ENCODE assay signal across 17 cellular contexts in the genomic region with DNA sequence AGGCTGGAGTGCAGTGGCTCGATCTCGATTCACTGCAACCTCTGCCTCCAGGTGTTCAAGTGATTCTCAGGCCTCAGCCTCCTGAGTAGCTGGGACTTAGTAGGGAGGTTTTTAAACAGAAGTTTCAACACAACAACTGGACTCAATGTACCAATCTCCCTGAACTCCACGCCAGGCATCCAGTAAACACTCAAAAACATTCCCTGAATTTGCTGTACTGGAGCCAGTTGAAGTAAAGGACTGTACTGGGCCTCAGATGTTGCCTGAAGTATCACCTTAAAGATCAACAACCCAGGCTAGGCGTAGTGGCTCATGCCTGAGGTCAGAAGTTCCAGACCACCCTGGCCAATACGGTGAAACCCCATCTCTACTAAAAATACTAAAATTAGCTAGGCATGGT. TPM values are rescaled to one million over a fixed set of nuclear protein-coding genes. Genes with fewer than 3 reads are reported as not detected.
DNase-seq lines count a peak whose midpoint lies in the region; ATAC-seq and TF ChIP-seq lines count a peak whose summit lies in the region.
"Had no signal": no experiment of that assay in that cellular context is flagged by ENCODE, and none has a peak within 500 bp of the region (broad histone marks: within the 10 kb centered on the region; RNA-seq: fewer than 3 reads in every experiment).

No MANE protein-coding gene starts in this region.

- peaks cover 2 to 32% of the 10 kb centered on the region in 2 donors for H3K4me1 ChIP-seq in right atrium auricular region
- peaks cover 4% of the 10 kb centered on the region for H3K4me1 ChIP-seq in right cardiac atrium (ENCODE audit: control insufficient read depth, insufficient read depth, low read length)
- H3K4me1 ChIP-seq in neutrophil (ENCODE audit: control insufficient read depth in 1 of 2, insufficient read depth in 1 of 2, low read depth in 1 of 2, low read length in 1 of 2) = peaks cover 0 to 3% of the 10 kb centered on the region in 2 experiments
- no peaks in the 10 kb centered on the region for H3K4me1 ChIP-seq in neuronal stem cell (ENCODE audit: control insufficient read depth in 2 of 2, insufficient read depth in 1 of 2, low read depth in 1 of 2, low read length in 2 of 2)
- H3K4me1 ChIP-seq: Caco-2, HAP-1 had no signal

- no peak overlapping the region for H4K8ac ChIP-seq in neuronal stem cell (ENCODE audit: low read depth, low read length)

- H4K91ac ChIP-seq in neuronal stem cell (ENCODE audit: low read depth, low read length, poor library complexity) = no peak overlapping the region

- ATAC-seq in Right ventricle myocardium superior (ENCODE audit: poor library complexity) = peak; percentile 64
- no peak for ATAC-seq in right cardiac atrium
- ATAC-seq in HG02571 (IDR thresholded peaks at IDR 0.05; ENCODE audit: unreplicated experiment) = no peak
- no peak for ATAC-seq in GM19035 (IDR thresholded peaks at IDR 0.05; ENCODE audit: unreplicated experiment)

- H3K4ac ChIP-seq in neuronal stem cell (ENCODE audit: low read length) = no peak overlapping the region

- no peak overlapping the region for H3K4me3 ChIP-seq in right atrium auricular region
- no peak overlapping the region for H3K4me3 ChIP-seq in right cardiac atrium (ENCODE audit: low read length)
- H3K4me3 ChIP-seq in neutrophil (ENCODE audit: low read depth in 1 of 2, low read length in 1 of 2) = no peak overlapping the region
- no peak overlapping the region for H3K4me3 ChIP-seq in neuronal stem cell (ENCODE audit: low read length in 2 of 2)
- H3K4me3 ChIP-seq: HAP-1 had no signal

- H3K18ac ChIP-seq in neuronal stem cell (ENCODE audit: low read length) = no peak overlapping the region

- H3K36me3 ChIP-seq in right atrium auricular region (peaks cover 14% of the 10 kb centered on the region), neutrophil (peaks cover 28% of the 10 kb centered on the region), neuronal stem cell (replicated peaks in 1 of 2; ENCODE audit: control insufficient read depth in 2 of 2, insufficient read depth in 2 of 2, low read length in 2 of 2) (peaks cover 2 to 48% of the 10 kb centered on the region in 2 donors)

- H3K4me2 ChIP-seq in neuronal stem cell (ENCODE audit: insufficient read depth, low read length, poor library complexity, severe bottlenecking) = no peak overlapping the region

- no peak overlapping the region for H2BK120ac ChIP-seq in neuronal stem cell (ENCODE audit: low read depth, low read length)

- H3K27ac ChIP-seq in right atrium auricular region = no peak overlapping the region
- peak overlapping the region; percentile 24 for H3K27ac ChIP-seq in right cardiac atrium (ENCODE audit: low read length)
- peak overlapping the region; percentile 40 for H3K27ac ChIP-seq in neutrophil
- no peak overlapping the region for H3K27ac ChIP-seq in neuronal stem cell (replicated peaks; ENCODE audit: low read length)

- H3K14ac ChIP-seq in neuronal stem cell (ENCODE audit: low read length) = no peak overlapping the region

- no peak overlapping the region for H2AFZ ChIP-seq in neuronal stem cell (ENCODE audit: low read length)

- H3K9ac ChIP-seq in neuronal stem cell (ENCODE audit: low read depth, low read length, poor library complexity) = no peak overlapping the region

- H2AK5ac ChIP-seq in neuronal stem cell (ENCODE audit: low read depth, low read length) = no peak overlapping the region

- 91% methylated on average over 5 of the region's 5 CpGs for WGBS in right cardiac atrium
- WGBS in neuronal stem cell (ENCODE audit: extremely low coverage in 2 of 2, insufficient read length in 2 of 2, insufficient replicate concordance in 1 of 2), 2 donors = no CpG with 5 or more reads among the region's 5 CpGs

- no peaks in the 10 kb centered on the region for H3K9me3 ChIP-seq in right atrium auricular region
- no peaks in the 10 kb centered on the region for H3K9me3 ChIP-seq in right cardiac atrium (ENCODE audit: control insufficient read depth, low read length)
- H3K9me3 ChIP-seq in neutrophil = no peaks in the 10 kb centered on the region
- peaks cover 0 to 3% of the 10 kb centered on the region in 2 donors for H3K9me3 ChIP-seq in neuronal stem cell (replicated peaks in 1 of 2; ENCODE audit: control insufficient read depth in 2 of 2, insufficient read depth in 1 of 2, low read depth in 1 of 2, low read length in 2 of 2)
- H3K9me3 ChIP-seq: Caco-2, HAP-1 had no signal

- peaks cover 2% of the 10 kb centered on the region for H3K79me1 ChIP-seq in neuronal stem cell (ENCODE audit: low read depth, low read length)

- H2BK15ac ChIP-seq in neuronal stem cell (ENCODE audit: low read length) = no peak overlapping the region

- DNase-seq in Right ventricle myocardium superior (no peak), right atrium auricular region (ENCODE audit: low spot score) (no peak), right cardiac atrium (no peak), NCI-H1092 treated with DMSO at 0.1 percent for 48 hours (lab: John Stamatoyannopoulos, UW) (no peak), neuronal stem cell (ENCODE audit: low spot score) (no peak)
- DNase-seq: AML-193, Caco-2, MM.1S, NCI-H1105 treated with DMSO at 0.1 percent for 48 hours, NCI-H187, NCI-H2171, NCI-H446 treated with DMSO at 0.1 percent for 48 hours, NCI-H748 treated with DMSO at 0.1 percent for 48 hours had no signal

- H2BK12ac ChIP-seq in neuronal stem cell (ENCODE audit: low read length) = no peak overlapping the region

- intact Hi-C loops in Right ventricle myocardium superior (cut with DNase I) = no loop called here
- intact Hi-C loops in right cardiac atrium (cut with DNase I) = no loop called here

- H3K23ac ChIP-seq in neuronal stem cell (ENCODE audit: low read depth, low read length, poor library complexity) = no peak overlapping the region

- H3K27me3 ChIP-seq in right atrium auricular region = no peaks in the 10 kb centered on the region
- H3K27me3 ChIP-seq in right cardiac atrium (ENCODE audit: control insufficient read depth, insufficient read depth) = no peaks in the 10 kb centered on the region
- no peaks in the 10 kb centered on the region for H3K27me3 ChIP-seq in neutrophil
- H3K27me3 ChIP-seq in neuronal stem cell (ENCODE audit: control insufficient read depth in 3 of 3, insufficient read depth in 3 of 3, low read depth in 1 of 3, low read length in 3 of 3) = no peaks in the 10 kb centered on the region

- TF ChIP-seq CTCF in right atrium auricular region (IDR thresholded peaks at IDR 0.05) = no peak
- no peak for TF ChIP-seq CTCF in neutrophil (IDR thresholded peaks at IDR 0.05)

- no peak overlapping the region for H2BK5ac ChIP-seq in neuronal stem cell (ENCODE audit: low read length)

RNA-seq across cellular contexts. Expression of a gene that starts 22.4 kb away (rescaled TPM):
- total RNA-seq in Right ventricle myocardium superior (115 TPM), right atrium auricular region (10 to 100 TPM; 69.6 to 73.8 TPM), right cardiac atrium (100 to 1,000 TPM; 118 to 157 (median 136) TPM)
- 157 TPM for polyA plus RNA-seq in right cardiac atrium
- polyA plus RNA-seq in neuronal stem cell (2013, experiment 1 of 2) = 146 TPM
- polyA plus RNA-seq in neuronal stem cell (2013, experiment 2 of 2) = 149 TPM

RNA-seq across cellular contexts. Expression of a gene that starts 51.3 kb away (rescaled TPM):
- total RNA-seq in Right ventricle myocardium superior (19.5 TPM), right atrium auricular region (10 to 100 TPM; 12.5 to 12.7 TPM), right cardiac atrium (10 to 100 TPM; 12.0 to 19.3 (median 15.1) TPM)
- polyA plus RNA-seq in right cardiac atrium = 8.6 TPM
- polyA plus RNA-seq in neuronal stem cell (2013, experiment 1 of 2) = 20.9 TPM
- 21.5 TPM for polyA plus RNA-seq in neuronal stem cell (2013, experiment 2 of 2)

Comparison
In these comparisons a context has a peak if more than half of its experiments do, and no peak if none do; other contexts are left out.
1. H3K27ac ChIP-seq: peak in right cardiac atrium (single experiment) and neutrophil (single experiment); none in right atrium auricular region (0 of 2) and neuronal stem cell (single experiment).